1 cellular context compared by ENCODE assay signal in the genomic region with DNA sequence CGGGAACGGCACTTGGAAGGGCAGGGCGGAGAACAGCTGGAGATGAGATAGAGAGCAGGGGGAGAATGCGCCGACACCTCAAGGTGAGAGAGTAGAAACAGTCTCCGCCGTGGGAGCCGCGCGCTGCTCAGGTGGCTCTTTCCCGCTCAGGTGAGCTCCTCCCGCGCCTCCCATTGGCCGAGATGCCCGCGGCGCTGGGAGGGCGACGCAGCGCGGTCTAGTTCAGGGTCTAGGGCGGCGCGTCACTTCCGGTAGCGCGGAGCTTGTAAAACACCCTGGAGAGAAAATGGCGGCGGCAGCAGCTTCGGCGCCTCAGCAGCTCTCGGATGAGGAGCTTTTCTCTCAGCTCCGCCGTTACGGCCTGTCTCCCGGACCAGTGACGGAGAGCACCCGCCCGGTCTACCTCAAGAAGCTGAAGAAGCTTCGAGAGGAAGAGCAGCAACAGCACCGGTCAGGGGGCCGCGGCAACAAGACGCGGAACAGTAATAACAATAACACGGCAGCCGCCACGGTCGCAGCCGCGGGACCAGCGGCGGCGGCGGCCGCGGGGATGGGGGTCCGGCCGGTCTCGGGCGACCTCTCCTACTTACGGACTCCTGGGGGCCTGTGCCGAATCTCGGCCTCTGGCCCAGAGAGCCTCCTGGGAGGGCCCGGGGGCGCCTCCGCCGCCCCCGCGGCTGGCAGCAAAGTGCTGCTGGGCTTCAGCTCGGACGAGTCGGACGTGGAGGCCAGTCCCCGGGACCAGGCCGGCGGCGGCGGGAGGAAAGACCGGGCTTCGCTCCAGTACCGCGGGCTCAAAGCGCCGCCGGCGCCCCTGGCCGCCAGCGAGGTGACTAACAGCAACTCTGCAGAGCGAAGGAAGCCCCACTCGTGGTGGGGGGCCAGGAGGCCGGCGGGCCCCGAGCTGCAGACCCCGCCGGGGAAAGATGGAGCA.
TF ChIP-seq lines count a peak whose summit lies in the region.

A gene (plus strand): TSS at position 273 of the 934 bp plus-strand sequence. CDS start 14 bp downstream, at position 287.

TF ChIP-seq in HepG2, 621 proteins besides CTCF, POLR2A, EP300 and RAD21 (continued from another document and continues in another):
- TF ChIP-seq, protein P1, sequence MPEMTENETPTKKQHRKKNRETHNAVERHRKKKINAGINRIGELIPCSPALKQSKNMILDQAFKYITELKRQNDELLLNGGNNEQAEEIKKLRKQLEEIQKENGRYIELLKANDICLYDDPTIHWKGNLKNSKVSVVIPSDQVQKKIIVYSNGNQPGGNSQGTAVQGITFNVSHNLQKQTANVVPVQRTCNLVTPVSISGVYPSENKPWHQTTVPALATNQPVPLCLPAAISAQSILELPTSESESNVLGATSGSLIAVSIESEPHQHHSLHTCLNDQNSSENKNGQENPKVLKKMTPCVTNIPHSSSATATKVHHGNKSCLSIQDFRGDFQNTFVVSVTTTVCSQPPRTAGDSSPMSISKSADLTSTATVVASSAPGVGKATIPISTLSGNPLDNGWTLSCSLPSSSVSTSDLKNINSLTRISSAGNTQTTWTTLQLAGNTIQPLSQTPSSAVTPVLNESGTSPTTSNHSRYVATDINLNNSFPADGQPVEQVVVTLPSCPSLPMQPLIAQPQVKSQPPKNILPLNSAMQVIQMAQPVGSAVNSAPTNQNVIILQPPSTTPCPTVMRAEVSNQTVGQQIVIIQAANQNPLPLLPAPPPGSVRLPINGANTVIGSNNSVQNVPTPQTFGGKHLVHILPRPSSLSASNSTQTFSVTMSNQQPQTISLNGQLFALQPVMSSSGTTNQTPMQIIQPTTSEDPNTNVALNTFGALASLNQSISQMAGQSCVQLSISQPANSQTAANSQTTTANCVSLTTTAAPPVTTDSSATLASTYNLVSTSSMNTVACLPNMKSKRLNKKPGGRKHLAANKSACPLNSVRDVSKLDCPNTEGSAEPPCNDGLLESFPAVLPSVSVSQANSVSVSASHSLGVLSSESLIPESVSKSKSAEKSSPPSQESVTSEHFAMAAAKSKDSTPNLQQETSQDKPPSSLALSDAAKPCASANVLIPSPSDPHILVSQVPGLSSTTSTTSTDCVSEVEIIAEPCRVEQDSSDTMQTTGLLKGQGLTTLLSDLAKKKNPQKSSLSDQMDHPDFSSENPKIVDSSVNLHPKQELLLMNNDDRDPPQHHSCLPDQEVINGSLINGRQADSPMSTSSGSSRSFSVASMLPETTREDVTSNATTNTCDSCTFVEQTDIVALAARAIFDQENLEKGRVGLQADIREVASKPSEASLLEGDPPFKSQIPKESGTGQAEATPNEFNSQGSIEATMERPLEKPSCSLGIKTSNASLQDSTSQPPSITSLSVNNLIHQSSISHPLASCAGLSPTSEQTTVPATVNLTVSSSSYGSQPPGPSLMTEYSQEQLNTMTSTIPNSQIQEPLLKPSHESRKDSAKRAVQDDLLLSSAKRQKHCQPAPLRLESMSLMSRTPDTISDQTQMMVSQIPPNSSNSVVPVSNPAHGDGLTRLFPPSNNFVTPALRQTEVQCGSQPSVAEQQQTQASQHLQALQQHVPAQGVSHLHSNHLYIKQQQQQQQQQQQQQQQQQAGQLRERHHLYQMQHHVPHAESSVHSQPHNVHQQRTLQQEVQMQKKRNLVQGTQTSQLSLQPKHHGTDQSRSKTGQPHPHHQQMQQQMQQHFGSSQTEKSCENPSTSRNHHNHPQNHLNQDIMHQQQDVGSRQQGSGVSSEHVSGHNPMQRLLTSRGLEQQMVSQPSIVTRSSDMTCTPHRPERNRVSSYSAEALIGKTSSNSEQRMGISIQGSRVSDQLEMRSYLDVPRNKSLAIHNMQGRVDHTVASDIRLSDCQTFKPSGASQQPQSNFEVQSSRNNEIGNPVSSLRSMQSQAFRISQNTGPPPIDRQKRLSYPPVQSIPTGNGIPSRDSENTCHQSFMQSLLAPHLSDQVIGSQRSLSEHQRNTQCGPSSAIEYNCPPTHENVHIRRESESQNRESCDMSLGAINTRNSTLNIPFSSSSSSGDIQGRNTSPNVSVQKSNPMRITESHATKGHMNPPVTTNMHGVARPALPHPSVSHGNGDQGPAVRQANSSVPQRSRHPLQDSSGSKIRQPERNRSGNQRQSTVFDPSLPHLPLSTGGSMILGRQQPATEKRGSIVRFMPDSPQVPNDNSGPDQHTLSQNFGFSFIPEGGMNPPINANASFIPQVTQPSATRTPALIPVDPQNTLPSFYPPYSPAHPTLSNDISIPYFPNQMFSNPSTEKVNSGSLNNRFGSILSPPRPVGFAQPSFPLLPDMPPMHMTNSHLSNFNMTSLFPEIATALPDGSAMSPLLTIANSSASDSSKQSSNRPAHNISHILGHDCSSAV (CRISPR knock-in tag; IDR thresholded peaks at IDR 0.05; ENCODE audit: borderline replicate concordance), result peak; percentile 97; the same call in 1 of the 2 replicates
- TF ChIP-seq MIER3 (CRISPR knock-in tag; IDR thresholded peaks at IDR 0.05; ENCODE audit: borderline replicate concordance) (peak; percentile 54; the same call in 1 of the 2 replicates), MXI1 (IDR thresholded peaks at IDR 0.05; ENCODE audit: borderline replicate concordance, low read depth, low read length) (peak; percentile 30; the same call in 1 of the 3 replicates), BCL6 (CRISPR knock-in tag; IDR thresholded peaks at IDR 0.05) (peak; percentile 75), PPARG (CRISPR knock-in tag; conservative IDR thresholded peaks at IDR 0.05) (peak; percentile 81; the same call in 1 of the 2 replicates), CENPT (CRISPR knock-in tag; IDR thresholded peaks at IDR 0.05; ENCODE audit: low read depth) (peak; percentile 99; the same call in 1 of the 2 replicates), ZMYM4 (CRISPR knock-in tag; IDR thresholded peaks at IDR 0.05) (peak; percentile 93), ZNF44 (CRISPR knock-in tag; IDR thresholded peaks at IDR 0.05) (peak; percentile 97), PITX1 (CRISPR knock-in tag; IDR thresholded peaks at IDR 0.05) (peak; percentile 96), KAT8 (CRISPR knock-in tag; IDR thresholded peaks at IDR 0.05) (peak; percentile 95), ZNF737 (CRISPR knock-in tag; IDR thresholded peaks at IDR 0.05; ENCODE audit: borderline replicate concordance) (peak; percentile 98), ZNF747 (CRISPR knock-in tag; IDR thresholded peaks at IDR 0.05; ENCODE audit: borderline replicate concordance) (peak; percentile 99), ZNF430 (CRISPR knock-in tag; IDR thresholded peaks at IDR 0.05) (peak; percentile 100), ZNF225 (CRISPR knock-in tag; IDR thresholded peaks at IDR 0.05) (peak; percentile 97), ZNF878 (CRISPR knock-in tag; IDR thresholded peaks at IDR 0.05) (peak; percentile 99), RFXANK (CRISPR knock-in tag; IDR thresholded peaks at IDR 0.05) (peak; percentile 94), ZMYM3 (CRISPR knock-in tag; IDR thresholded peaks at IDR 0.05) (peak; percentile 77; the same call in 1 of the 2 replicates), AHR (CRISPR knock-in tag; IDR thresholded peaks at IDR 0.05) (peak; percentile 98), ZSCAN20 (CRISPR knock-in tag; IDR thresholded peaks at IDR 0.05; ENCODE audit: borderline replicate concordance) (peak; percentile 98), ZNF333 (CRISPR knock-in tag; IDR thresholded peaks at IDR 0.05; ENCODE audit: borderline replicate concordance) (peak; percentile 77)
- TF ChIP-seq, protein P2, sequence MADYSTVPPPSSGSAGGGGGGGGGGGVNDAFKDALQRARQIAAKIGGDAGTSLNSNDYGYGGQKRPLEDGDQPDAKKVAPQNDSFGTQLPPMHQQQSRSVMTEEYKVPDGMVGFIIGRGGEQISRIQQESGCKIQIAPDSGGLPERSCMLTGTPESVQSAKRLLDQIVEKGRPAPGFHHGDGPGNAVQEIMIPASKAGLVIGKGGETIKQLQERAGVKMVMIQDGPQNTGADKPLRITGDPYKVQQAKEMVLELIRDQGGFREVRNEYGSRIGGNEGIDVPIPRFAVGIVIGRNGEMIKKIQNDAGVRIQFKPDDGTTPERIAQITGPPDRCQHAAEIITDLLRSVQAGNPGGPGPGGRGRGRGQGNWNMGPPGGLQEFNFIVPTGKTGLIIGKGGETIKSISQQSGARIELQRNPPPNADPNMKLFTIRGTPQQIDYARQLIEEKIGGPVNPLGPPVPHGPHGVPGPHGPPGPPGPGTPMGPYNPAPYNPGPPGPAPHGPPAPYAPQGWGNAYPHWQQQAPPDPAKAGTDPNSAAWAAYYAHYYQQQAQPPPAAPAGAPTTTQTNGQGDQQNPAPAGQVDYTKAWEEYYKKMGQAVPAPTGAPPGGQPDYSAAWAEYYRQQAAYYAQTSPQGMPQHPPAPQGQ (CRISPR knock-in tag; IDR thresholded peaks at IDR 0.05; ENCODE audit: borderline replicate concordance), result no peak
- TF ChIP-seq, protein P3, sequence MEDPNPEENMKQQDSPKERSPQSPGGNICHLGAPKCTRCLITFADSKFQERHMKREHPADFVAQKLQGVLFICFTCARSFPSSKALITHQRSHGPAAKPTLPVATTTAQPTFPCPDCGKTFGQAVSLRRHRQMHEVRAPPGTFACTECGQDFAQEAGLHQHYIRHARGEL (CRISPR knock-in tag; IDR thresholded peaks at IDR 0.05), result peak; percentile 97
- TF ChIP-seq, protein P4, sequence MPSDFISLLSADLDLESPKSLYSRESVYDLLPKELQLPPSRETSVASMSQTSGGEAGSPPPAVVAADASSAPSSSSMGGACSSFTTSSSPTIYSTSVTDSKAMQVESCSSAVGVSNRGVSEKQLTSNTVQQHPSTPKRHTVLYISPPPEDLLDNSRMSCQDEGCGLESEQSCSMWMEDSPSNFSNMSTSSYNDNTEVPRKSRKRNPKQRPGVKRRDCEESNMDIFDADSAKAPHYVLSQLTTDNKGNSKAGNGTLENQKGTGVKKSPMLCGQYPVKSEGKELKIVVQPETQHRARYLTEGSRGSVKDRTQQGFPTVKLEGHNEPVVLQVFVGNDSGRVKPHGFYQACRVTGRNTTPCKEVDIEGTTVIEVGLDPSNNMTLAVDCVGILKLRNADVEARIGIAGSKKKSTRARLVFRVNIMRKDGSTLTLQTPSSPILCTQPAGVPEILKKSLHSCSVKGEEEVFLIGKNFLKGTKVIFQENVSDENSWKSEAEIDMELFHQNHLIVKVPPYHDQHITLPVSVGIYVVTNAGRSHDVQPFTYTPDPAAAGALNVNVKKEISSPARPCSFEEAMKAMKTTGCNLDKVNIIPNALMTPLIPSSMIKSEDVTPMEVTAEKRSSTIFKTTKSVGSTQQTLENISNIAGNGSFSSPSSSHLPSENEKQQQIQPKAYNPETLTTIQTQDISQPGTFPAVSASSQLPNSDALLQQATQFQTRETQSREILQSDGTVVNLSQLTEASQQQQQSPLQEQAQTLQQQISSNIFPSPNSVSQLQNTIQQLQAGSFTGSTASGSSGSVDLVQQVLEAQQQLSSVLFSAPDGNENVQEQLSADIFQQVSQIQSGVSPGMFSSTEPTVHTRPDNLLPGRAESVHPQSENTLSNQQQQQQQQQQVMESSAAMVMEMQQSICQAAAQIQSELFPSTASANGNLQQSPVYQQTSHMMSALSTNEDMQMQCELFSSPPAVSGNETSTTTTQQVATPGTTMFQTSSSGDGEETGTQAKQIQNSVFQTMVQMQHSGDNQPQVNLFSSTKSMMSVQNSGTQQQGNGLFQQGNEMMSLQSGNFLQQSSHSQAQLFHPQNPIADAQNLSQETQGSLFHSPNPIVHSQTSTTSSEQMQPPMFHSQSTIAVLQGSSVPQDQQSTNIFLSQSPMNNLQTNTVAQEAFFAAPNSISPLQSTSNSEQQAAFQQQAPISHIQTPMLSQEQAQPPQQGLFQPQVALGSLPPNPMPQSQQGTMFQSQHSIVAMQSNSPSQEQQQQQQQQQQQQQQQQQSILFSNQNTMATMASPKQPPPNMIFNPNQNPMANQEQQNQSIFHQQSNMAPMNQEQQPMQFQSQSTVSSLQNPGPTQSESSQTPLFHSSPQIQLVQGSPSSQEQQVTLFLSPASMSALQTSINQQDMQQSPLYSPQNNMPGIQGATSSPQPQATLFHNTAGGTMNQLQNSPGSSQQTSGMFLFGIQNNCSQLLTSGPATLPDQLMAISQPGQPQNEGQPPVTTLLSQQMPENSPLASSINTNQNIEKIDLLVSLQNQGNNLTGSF (CRISPR knock-in tag; IDR thresholded peaks at IDR 0.05), result peak; percentile 100
- TF ChIP-seq, protein P5, sequence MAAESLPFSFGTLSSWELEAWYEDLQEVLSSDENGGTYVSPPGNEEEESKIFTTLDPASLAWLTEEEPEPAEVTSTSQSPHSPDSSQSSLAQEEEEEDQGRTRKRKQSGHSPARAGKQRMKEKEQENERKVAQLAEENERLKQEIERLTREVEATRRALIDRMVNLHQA (CRISPR knock-in tag; IDR thresholded peaks at IDR 0.05), result peak; percentile 76; the same call in 1 of the 2 replicates
- TF ChIP-seq, protein P6, sequence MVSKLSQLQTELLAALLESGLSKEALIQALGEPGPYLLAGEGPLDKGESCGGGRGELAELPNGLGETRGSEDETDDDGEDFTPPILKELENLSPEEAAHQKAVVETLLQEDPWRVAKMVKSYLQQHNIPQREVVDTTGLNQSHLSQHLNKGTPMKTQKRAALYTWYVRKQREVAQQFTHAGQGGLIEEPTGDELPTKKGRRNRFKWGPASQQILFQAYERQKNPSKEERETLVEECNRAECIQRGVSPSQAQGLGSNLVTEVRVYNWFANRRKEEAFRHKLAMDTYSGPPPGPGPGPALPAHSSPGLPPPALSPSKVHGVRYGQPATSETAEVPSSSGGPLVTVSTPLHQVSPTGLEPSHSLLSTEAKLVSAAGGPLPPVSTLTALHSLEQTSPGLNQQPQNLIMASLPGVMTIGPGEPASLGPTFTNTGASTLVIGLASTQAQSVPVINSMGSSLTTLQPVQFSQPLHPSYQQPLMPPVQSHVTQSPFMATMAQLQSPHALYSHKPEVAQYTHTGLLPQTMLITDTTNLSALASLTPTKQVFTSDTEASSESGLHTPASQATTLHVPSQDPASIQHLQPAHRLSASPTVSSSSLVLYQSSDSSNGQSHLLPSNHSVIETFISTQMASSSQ (IDR thresholded peaks at IDR 0.05; ENCODE audit: low read depth), result no peak
- TF ChIP-seq, protein P6 (CRISPR knock-in tag; IDR thresholded peaks at IDR 0.05; ENCODE audit: borderline replicate concordance), result peak; percentile 83
- TF ChIP-seq, protein P7, sequence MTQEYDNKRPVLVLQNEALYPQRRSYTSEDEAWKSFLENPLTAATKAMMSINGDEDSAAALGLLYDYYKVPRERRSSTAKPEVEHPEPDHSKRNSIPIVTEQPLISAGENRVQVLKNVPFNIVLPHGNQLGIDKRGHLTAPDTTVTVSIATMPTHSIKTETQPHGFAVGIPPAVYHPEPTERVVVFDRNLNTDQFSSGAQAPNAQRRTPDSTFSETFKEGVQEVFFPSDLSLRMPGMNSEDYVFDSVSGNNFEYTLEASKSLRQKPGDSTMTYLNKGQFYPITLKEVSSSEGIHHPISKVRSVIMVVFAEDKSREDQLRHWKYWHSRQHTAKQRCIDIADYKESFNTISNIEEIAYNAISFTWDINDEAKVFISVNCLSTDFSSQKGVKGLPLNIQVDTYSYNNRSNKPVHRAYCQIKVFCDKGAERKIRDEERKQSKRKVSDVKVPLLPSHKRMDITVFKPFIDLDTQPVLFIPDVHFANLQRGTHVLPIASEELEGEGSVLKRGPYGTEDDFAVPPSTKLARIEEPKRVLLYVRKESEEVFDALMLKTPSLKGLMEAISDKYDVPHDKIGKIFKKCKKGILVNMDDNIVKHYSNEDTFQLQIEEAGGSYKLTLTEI (CRISPR knock-in tag; conservative IDR thresholded peaks at IDR 0.05), result no peak
